ENCODE assay signal across 8 cellular contexts in the genomic region with DNA sequence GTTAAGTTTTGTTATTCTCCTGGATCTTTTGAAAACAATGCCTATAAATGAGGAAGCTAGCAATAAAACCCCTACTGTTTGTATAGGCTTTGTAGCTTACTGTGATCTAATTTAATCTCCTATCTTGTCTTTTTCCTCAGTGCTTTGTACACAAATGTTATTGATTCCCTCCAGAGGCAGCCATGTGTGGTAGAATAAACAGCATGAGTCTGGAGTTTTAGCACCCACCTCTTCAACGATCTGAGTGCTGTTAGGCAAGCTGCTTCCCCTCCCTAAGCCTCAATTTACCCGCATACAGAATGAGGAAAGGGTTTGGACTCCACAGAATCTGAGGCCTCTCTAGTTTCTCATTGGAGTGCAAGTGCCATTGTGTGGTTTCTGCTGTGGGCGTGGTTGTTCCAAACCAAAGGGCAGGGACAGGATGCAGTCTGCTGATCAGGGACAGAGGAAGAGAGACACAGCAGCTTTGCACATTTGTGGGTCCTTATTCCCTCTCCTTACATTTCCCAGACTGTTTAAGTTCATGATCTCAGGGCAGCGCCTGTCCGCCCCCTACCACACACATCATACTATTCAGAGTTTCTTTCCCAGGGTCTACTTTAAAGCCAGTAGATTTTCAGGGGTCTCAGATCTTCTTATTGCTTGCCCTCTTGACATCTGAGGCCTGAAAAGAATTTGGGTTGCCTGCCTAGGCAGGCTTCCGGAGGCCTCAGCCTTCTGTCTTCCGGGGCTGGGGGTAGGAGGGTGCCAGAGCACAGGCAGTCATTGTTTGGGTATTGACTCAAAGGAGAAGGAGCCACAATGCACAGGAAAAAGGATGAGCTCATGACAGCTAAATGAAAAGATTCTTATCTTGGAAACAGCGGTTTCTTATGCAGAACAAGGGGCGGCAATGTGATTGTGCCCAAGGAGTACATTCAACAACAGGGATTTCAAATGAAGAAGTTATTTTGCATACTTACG.
A peak's percentile ranks its signal among the peaks of the same experiment; 100 is the strongest.
DNase-seq lines count a peak whose midpoint lies in the region; ATAC-seq and TF ChIP-seq lines count a peak whose summit lies in the region.

No MANE protein-coding gene starts in this region.

- H3K4me3 ChIP-seq in HFF-Myc (replicated peaks; ENCODE audit: low read depth, low read length) (no peak overlapping the region), foreskin fibroblast (ENCODE audit: low read depth in 1 of 2, low read length in 2 of 2) (no peak overlapping the region)

- TF ChIP-seq CTCF in HFF-Myc (IDR thresholded peaks at IDR 0.05; ENCODE audit: low read depth, low read length, missing control alignments) (no peak), foreskin fibroblast (IDR thresholded peaks at IDR 0.05; ENCODE audit: low read depth, low read length) (no peak)

- DNase-seq in HFF-Myc (ENCODE audit: extremely low read depth, low read depth): peak; percentile 22
- DNase-seq in NCI-H146 treated with DMSO at 0.1 percent for 48 hours (lab: John Stamatoyannopoulos, UW; ENCODE audit: unreplicated experiment): peak; percentile 66
- DNase-seq in activated CD4-positive, alpha-beta T cell treated with anti-CD3 and anti-CD28 coated beads, Interleukin-2, amount 50 U/mL, for 48 hours: peak; percentile 53 to 65
- DNase-seq in foreskin fibroblast: peak; percentile 14 to 32
- DNase-seq in stimulated activated CD4-positive, alpha-beta T cell treated with anti-CD3 and anti-CD28 coated beads, Interleukin-15, amount 100 ng/mL, for 1 hour (ENCODE audit: low read depth in 1 of 2, low spot score in 1 of 2): peak; percentile 14 to 30
- no peak for DNase-seq in NCI-H2227 treated with DMSO at 0.1 percent for 48 hours (lab: John Stamatoyannopoulos, UW)
- no peak for DNase-seq in DMS 273 (lab: John Stamatoyannopoulos, UW; ENCODE audit: unreplicated experiment)

- ATAC-seq in GM18508 (IDR thresholded peaks at IDR 0.05; ENCODE audit: insufficient read depth, unreplicated experiment): peak; percentile 47

Comparison
In these comparisons a context has a peak if more than half of its experiments do, and no peak if none do; other contexts are left out.
1. DNase-seq: peak in HFF-Myc (single experiment), NCI-H146 treated with DMSO at 0.1 percent for 48 hours (single experiment), activated CD4-positive, alpha-beta T cell treated with anti-CD3 and anti-CD28 coated beads, Interleukin-2, amount 50 U/mL, for 48 hours (2 of 2), foreskin fibroblast (2 of 2) and stimulated activated CD4-positive, alpha-beta T cell treated with anti-CD3 and anti-CD28 coated beads, Interleukin-15, amount 100 ng/mL, for 1 hour (2 of 2); none in NCI-H2227 treated with DMSO at 0.1 percent for 48 hours (single experiment) and DMS 273 (single experiment).